8 cellular contexts compared by ENCODE assay signal in the genomic region with DNA sequence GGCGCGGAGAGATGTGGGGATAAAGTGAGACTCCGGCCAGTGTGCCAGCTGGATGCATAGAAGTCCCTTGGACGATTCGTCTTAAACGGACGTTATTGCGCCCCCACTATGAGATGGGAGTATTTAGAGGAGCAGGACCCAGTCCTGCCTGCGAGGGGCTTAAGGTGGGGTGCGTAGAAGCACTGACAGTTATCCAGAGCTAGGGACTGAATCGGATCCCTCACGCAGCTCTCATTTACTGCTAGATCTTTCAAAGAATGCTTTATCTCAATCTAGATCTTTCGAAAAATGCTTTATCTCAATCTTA.
A peak's percentile ranks its signal among the peaks of the same experiment; 100 is the strongest.
DNase-seq lines count a peak whose midpoint lies in the region; ATAC-seq lines count a peak whose summit lies in the region.

No MANE protein-coding gene starts in this region.

- H3K27me3 ChIP-seq in mucosa of stomach (ENCODE audit: control insufficient read depth, insufficient read depth, low read length): peaks cover 12% of the 10 kb centered on the region

- no peaks in the 10 kb centered on the region for H3K36me3 ChIP-seq in mucosa of stomach (ENCODE audit: control insufficient read depth, insufficient read depth, low read length)

- DNase-seq in caudate nucleus (lab: John Stamatoyannopoulos, UW) (no peak), KG1 (lab: John Stamatoyannopoulos, UW) (no peak), COLO829 (ENCODE audit: low spot score) (no peak)
- no peak for DNase-seq in effector CD8-positive, alpha-beta T cell (lab: John Stamatoyannopoulos, UW)

- peak; percentile 18 for ATAC-seq in GM19023 (IDR thresholded peaks at IDR 0.05; ENCODE audit: unreplicated experiment)
- ATAC-seq in HG03139 (IDR thresholded peaks at IDR 0.05; ENCODE audit: unreplicated experiment): peak; percentile 1
- no peak for ATAC-seq in GM21619 (IDR thresholded peaks at IDR 0.05; ENCODE audit: unreplicated experiment)

- H3K4me1 ChIP-seq in mucosa of stomach (ENCODE audit: control insufficient read depth, insufficient read depth, low read length): peaks cover 34% of the 10 kb centered on the region

- peak overlapping the region; percentile 35 for H3K9ac ChIP-seq in mucosa of stomach (ENCODE audit: low read length)

- H3K27ac ChIP-seq in caudate nucleus (ENCODE audit: low read depth, low read length): peak overlapping the region; percentile 26

- peak overlapping the region; percentile 63 for H3K4me3 ChIP-seq in mucosa of stomach (ENCODE audit: low read length)

- no peaks in the 10 kb centered on the region for H3K9me3 ChIP-seq in mucosa of stomach (ENCODE audit: control insufficient read depth, low read length)
